Comparison of ENCODE assay signal across 8 cellular contexts in genomic region chr17:31394544-31394943, GRCh38. TPM values are rescaled to one million over a fixed set of nuclear protein-coding genes. Genes with fewer than 3 reads are reported as not detected.
DNase-seq lines count a peak whose midpoint lies in the region; ATAC-seq and TF ChIP-seq lines count a peak whose summit lies in the region.

No MANE protein-coding gene starts in this region.

- H3K36me3 Mint-ChIP-seq in T-helper 17 cell (ENCODE audit: low read depth): peaks cover 10% of the 10 kb centered on the region

- POLR2A ChIA-PET in HEK293T (lab: Yijun Ruan, JAX): no interaction called here

- H3K4me1 Mint-ChIP-seq in T-helper 17 cell: peaks cover 12% of the 10 kb centered on the region

- DNase-seq in HEK293T (ENCODE audit: extremely low spot score) (peak; percentile 30), T-helper 17 cell (no peak), ecto neural progenitor cell (ENCODE audit: low spot score) (peak; percentile 88), midbrain (lab: John Stamatoyannopoulos, UW) (peak; percentile 69), NCI-H187 treated with DMSO at 0.1 percent for 48 hours (lab: John Stamatoyannopoulos, UW) (no peak)

- no peaks in the 10 kb centered on the region for H3K9me3 ChIP-seq in T-helper 17 cell (ENCODE audit: control insufficient read depth, low read length, poor library complexity, severe bottlenecking)

- H3K27ac Mint-ChIP-seq in T-helper 17 cell: no peak overlapping the region

- no peak overlapping the region for H3K4me3 Mint-ChIP-seq in T-helper 17 cell

- ATAC-seq in T-helper 17 cell: peak; percentile 37
- ATAC-seq in GM21825 (IDR thresholded peaks at IDR 0.05; ENCODE audit: unreplicated experiment): no peak
- no peak for ATAC-seq in HG02970 (IDR thresholded peaks at IDR 0.05; ENCODE audit: low FRiP score, unreplicated experiment)
- no peak for ATAC-seq in GM19324 (IDR thresholded peaks at IDR 0.05; ENCODE audit: low FRiP score, unreplicated experiment)

- H3K27me3 Mint-ChIP-seq in T-helper 17 cell: peaks cover 65% of the 10 kb centered on the region

- CTCF ChIA-PET in HEK293T (lab: Yijun Ruan, JAX): no interaction called here

TF ChIP-seq in HEK293T, 16 proteins besides CTCF, POLR2A, EP300 and RAD21:
- TF ChIP-seq FOXM1 (IDR thresholded peaks at IDR 0.05; ENCODE audit: borderline replicate concordance): no peak
- TF ChIP-seq PKNOX1 (IDR thresholded peaks at IDR 0.05): no peak
- TF ChIP-seq SUZ12 (IDR thresholded peaks at IDR 0.05): no peak
- no peak for TF ChIP-seq HDGF (IDR thresholded peaks at IDR 0.05; ENCODE audit: borderline replicate concordance)
- no peak for TF ChIP-seq ARNT (IDR thresholded peaks at IDR 0.05)
- no peak for TF ChIP-seq NFRKB (IDR thresholded peaks at IDR 0.05)
- TF ChIP-seq ZNF384 (IDR thresholded peaks at IDR 0.05): no peak
- TF ChIP-seq CTBP1 (IDR thresholded peaks at IDR 0.05; ENCODE audit: borderline replicate concordance): no peak
- TF ChIP-seq FOXK2 (IDR thresholded peaks at IDR 0.05): no peak
- no peak for TF ChIP-seq ELF4 (IDR thresholded peaks at IDR 0.05)
- TF ChIP-seq TARDBP (IDR thresholded peaks at IDR 0.05): no peak
TF ChIP-seq in HEK293T: peak in this region for 0.

RNA-seq across cellular contexts. Expression of gene RAB11FIP4, which starts 3.1 kb away (rescaled TPM):
- total RNA-seq in T-helper 17 cell: 10 to 100 TPM; 47.4 to 61.9 TPM

Comparison
In these comparisons a context has a peak if more than half of its experiments do, and no peak if none do; other contexts are left out.
1. DNase-seq: peak in HEK293T (single experiment), ecto neural progenitor cell (single experiment) and midbrain (single experiment); none in T-helper 17 cell (0 of 3) and NCI-H187 treated with DMSO at 0.1 percent for 48 hours (single experiment).